Comparison of ENCODE assay signal across 8 cellular contexts in the genomic region with DNA sequence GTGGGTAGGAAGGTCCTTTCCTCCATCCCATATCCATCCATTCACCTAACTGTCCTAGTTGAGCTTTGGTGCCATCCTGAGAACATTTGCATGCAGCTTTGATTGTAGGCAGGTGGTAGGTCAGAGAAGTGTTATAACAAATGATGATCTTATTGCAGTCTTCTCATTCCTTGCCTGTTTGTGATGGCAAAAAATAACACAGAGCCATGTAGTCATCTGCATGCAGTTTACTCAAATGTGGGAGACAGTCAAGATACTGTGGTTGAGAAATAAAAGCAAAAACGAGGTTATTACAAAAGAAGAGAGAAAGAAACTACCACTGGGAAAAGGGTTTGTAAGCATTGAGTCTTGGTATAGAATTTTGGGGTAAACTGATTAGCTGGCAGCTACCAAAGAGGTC.
"Had no signal": no experiment of that assay in that cellular context is flagged by ENCODE, and none has a peak within 500 bp of the region (broad histone marks: within the 10 kb centered on the region; RNA-seq: fewer than 3 reads in every experiment).

No MANE protein-coding gene starts in this region.

- H2AFZ ChIP-seq: GM23248 had no signal

- H3K27ac ChIP-seq: GM23248, KMS-11 had no signal

- H3K4me3 ChIP-seq: GM23248 had no signal

- DNase-seq: GM23248, H9, HCEC 1CT, KBM-7 had no signal

- H3K4me2 ChIP-seq: KMS-11 had no signal

- FAIRE-seq: H1, H54, HTR-8/SVneo had no signal

- H3K9ac ChIP-seq: GM23248, KMS-11 had no signal
